ENCODE assay signal across 1 cellular context in the genomic region with DNA sequence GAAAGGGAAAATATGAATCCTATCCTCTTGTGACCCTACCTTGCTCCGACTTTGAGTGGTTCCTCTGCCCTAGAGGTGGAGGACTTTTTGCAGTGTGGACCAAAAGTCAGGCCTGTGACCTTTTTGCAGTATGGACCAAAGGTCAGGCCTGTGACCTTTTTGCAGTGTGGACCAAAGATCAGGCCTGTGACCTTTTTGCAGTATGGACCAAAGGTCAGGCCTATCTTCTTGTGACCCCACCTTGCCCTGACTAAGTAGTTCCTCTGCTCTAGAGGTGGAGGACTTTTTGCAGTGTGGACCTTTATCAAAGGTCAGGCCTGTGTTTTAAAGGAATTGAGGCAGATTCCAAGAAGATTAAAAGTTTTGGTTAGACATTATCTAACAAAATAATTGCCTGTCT.
TF ChIP-seq lines count a peak whose summit lies in the region.

No MANE protein-coding gene starts in this region.

TF ChIP-seq in HepG2, 621 proteins besides CTCF, POLR2A, EP300 and RAD21 (continued from another document):
- TF ChIP-seq, protein P1, sequence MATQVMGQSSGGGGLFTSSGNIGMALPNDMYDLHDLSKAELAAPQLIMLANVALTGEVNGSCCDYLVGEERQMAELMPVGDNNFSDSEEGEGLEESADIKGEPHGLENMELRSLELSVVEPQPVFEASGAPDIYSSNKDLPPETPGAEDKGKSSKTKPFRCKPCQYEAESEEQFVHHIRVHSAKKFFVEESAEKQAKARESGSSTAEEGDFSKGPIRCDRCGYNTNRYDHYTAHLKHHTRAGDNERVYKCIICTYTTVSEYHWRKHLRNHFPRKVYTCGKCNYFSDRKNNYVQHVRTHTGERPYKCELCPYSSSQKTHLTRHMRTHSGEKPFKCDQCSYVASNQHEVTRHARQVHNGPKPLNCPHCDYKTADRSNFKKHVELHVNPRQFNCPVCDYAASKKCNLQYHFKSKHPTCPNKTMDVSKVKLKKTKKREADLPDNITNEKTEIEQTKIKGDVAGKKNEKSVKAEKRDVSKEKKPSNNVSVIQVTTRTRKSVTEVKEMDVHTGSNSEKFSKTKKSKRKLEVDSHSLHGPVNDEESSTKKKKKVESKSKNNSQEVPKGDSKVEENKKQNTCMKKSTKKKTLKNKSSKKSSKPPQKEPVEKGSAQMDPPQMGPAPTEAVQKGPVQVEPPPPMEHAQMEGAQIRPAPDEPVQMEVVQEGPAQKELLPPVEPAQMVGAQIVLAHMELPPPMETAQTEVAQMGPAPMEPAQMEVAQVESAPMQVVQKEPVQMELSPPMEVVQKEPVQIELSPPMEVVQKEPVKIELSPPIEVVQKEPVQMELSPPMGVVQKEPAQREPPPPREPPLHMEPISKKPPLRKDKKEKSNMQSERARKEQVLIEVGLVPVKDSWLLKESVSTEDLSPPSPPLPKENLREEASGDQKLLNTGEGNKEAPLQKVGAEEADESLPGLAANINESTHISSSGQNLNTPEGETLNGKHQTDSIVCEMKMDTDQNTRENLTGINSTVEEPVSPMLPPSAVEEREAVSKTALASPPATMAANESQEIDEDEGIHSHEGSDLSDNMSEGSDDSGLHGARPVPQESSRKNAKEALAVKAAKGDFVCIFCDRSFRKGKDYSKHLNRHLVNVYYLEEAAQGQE (IDR thresholded peaks at IDR 0.05; ENCODE audit: borderline replicate concordance in 1 of 2, low read depth in 1 of 2, low read length in 2 of 2) = no peak
- no peak for TF ChIP-seq RFXANK (CRISPR knock-in tag; IDR thresholded peaks at IDR 0.05)
- no peak for TF ChIP-seq PHF5A (CRISPR knock-in tag; IDR thresholded peaks at IDR 0.05; ENCODE audit: low read depth, unreplicated experiment)
- no peak for TF ChIP-seq KDM5B (CRISPR knock-in tag; IDR thresholded peaks at IDR 0.05; ENCODE audit: borderline replicate concordance)
- TF ChIP-seq HMGA1 (CRISPR knock-in tag; conservative IDR thresholded peaks at IDR 0.05) = no peak
- no peak for TF ChIP-seq GTF2F1 (IDR thresholded peaks at IDR 0.05; ENCODE audit: low read length)
- TF ChIP-seq ZSCAN21 (CRISPR knock-in tag; IDR thresholded peaks at IDR 0.05; ENCODE audit: borderline replicate concordance) = no peak
- no peak for TF ChIP-seq ZNF207 (IDR thresholded peaks at IDR 0.05; ENCODE audit: borderline replicate concordance)
TF ChIP-seq in HepG2: peak in this region for 19.
